10 cellular contexts compared by ENCODE assay signal in the genomic region with DNA sequence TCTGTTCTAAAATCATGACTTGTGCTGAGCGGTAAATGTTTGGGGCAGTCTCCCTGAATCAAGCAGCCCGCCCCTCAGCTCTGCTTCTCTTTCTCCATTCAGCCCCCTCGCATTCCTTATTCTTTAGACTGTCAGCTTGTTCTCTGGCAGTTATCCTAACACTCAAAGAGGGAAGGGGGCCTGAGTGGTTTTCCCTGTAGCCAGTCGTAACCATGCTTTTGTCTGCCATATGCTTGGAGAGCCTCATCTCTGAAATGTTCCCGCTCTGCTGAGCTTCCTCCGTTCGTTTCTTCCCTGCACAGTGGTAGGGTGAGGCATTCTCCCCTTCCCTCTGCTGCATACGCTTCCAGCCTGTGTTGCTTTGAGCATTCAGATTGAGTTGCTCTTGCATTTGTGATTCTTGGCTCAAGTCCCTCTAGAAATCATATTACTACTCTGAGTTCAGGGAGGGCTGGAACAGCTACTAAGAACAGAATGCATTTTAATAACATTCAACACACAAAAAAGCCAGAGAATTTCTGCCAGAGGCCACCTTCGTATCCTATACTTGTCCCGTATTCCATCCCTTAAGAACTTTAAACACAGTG.
A peak's percentile ranks its signal among the peaks of the same experiment; 100 is the strongest.
DNase-seq lines count a peak whose midpoint lies in the region; ATAC-seq and TF ChIP-seq lines count a peak whose summit lies in the region.
"Had no signal": no experiment of that assay in that cellular context is flagged by ENCODE, and none has a peak within 500 bp of the region (broad histone marks: within the 10 kb centered on the region; RNA-seq: fewer than 3 reads in every experiment).

No MANE protein-coding gene starts in this region.

- peaks cover 28% of the 10 kb centered on the region for H3K4me1 ChIP-seq in DND-41 (ENCODE audit: insufficient read depth, low read length)
- H3K4me1 ChIP-seq in neuron (ENCODE audit: insufficient read depth, low read length) = peaks cover 23% of the 10 kb centered on the region

- H3K4me2 ChIP-seq in DND-41 (ENCODE audit: insufficient read depth, low read length) = no peak overlapping the region

- H3K9me3 ChIP-seq in DND-41 (ENCODE audit: insufficient read depth, low read length, severe bottlenecking) (no peaks in the 10 kb centered on the region), neuron (ENCODE audit: low read length) (no peaks in the 10 kb centered on the region)

- CTCF ChIA-PET in activated CD4-positive, alpha-beta memory T cell treated with anti-CD3 and anti-CD28 coated beads, Interleukin-2, amount 10 ng/mL, durations not matched to agents 7 days and 5 days (lab: Charles Lee) = interaction anchor here (2.3 kb wide), 1 partner anchor 109 kb away, joined by 9 read pairs; no protein-coding TSS in a partner anchor

- TF ChIP-seq CTCF in DND-41 (IDR thresholded peaks at IDR 0.05; ENCODE audit: borderline replicate concordance, extremely low read depth, low read length, poor library complexity, severe bottlenecking) = no peak
- TF ChIP-seq CTCF in epithelial cell of esophagus (IDR thresholded peaks at IDR 0.05; ENCODE audit: insufficient read depth, low read depth, low read length, missing control alignments) = no peak

- no peaks in the 10 kb centered on the region for H3K79me2 ChIP-seq in DND-41 (ENCODE audit: insufficient read depth, low read length)

- no peak overlapping the region for H3K27ac Mint-ChIP-seq in activated CD4-positive, alpha-beta memory T cell treated with anti-CD3 and anti-CD28 coated beads, Interleukin-2, amount 10 ng/mL, durations not matched to agents 7 days and 5 days
- H3K27ac Mint-ChIP-seq: T-helper 1 cell treated with Interleukin-12 subunit alpha and Interleukin-12 subunit beta and Interleukin-4 antibody, amounts not matched to agents 30 μg/mL and 1 μg/mL, for 36 hours had no signal

- H2AFZ ChIP-seq in DND-41 (ENCODE audit: low read depth, low read length) (no peak overlapping the region), neuron (ENCODE audit: low read depth, low read length) (peak overlapping the region; percentile 10)

- H3K36me3 ChIP-seq in DND-41 (ENCODE audit: insufficient read depth, low read length) (no peaks in the 10 kb centered on the region), neuron (ENCODE audit: insufficient read depth, low read length) (no peaks in the 10 kb centered on the region)

- no peaks in the 10 kb centered on the region for H4K20me1 ChIP-seq in DND-41 (ENCODE audit: insufficient read depth, low read length)

- H3K4me3 ChIP-seq in DND-41 (ENCODE audit: low read depth in 1 of 2, low read length in 2 of 2) (no peak overlapping the region), epithelial cell of esophagus (ENCODE audit: low read length) (no peak overlapping the region), neuron (ENCODE audit: low read length) (peak overlapping the region; percentile 32)

- ATAC-seq in DND-41 (ENCODE audit: insufficient read depth, low read depth) = no peak
- ATAC-seq in HG03520 (IDR thresholded peaks at IDR 0.05; ENCODE audit: unreplicated experiment) = no peak
- ATAC-seq in activated T-cell treated with anti-CD3 and anti-CD28 coated beads, Interleukin-2, amount 50 U/mL, for 4 hours = no peak

- H3K4me1 Mint-ChIP-seq in activated CD4-positive, alpha-beta memory T cell treated with anti-CD3 and anti-CD28 coated beads, Interleukin-2, amount 10 ng/mL, durations not matched to agents 7 days and 5 days = peaks cover 8% of the 10 kb centered on the region
- peaks cover 4% of the 10 kb centered on the region for H3K4me1 Mint-ChIP-seq in activated T-cell treated with anti-CD3 and anti-CD28 coated beads, Interleukin-2, amount 50 U/mL, for 4 hours (ENCODE audit: low read depth)

- no peaks in the 10 kb centered on the region for H3K27me3 Mint-ChIP-seq in activated CD4-positive, alpha-beta memory T cell treated with anti-CD3 and anti-CD28 coated beads, Interleukin-2, amount 10 ng/mL, durations not matched to agents 7 days and 5 days
- no peaks in the 10 kb centered on the region for H3K27me3 Mint-ChIP-seq in activated T-cell treated with anti-CD3 and anti-CD28 coated beads, Interleukin-2, amount 50 U/mL, for 4 hours (ENCODE audit: low read depth)

- no peaks in the 10 kb centered on the region for H3K36me3 Mint-ChIP-seq in activated CD4-positive, alpha-beta memory T cell treated with anti-CD3 and anti-CD28 coated beads, Interleukin-2, amount 10 ng/mL, durations not matched to agents 7 days and 5 days (ENCODE audit: low read depth)
- H3K36me3 Mint-ChIP-seq in activated T-cell treated with anti-CD3 and anti-CD28 coated beads, Interleukin-2, amount 50 U/mL, for 4 hours (ENCODE audit: insufficient read depth) = peaks cover 12% of the 10 kb centered on the region

- peak overlapping the region; percentile 65 for H3K27ac ChIP-seq in DND-41 (ENCODE audit: low read length)

- no peak overlapping the region for H3K9ac ChIP-seq in DND-41 (ENCODE audit: low read depth, low read length)

- in situ Hi-C loops in G401 (cut with HindIII; ENCODE audit: low sequenced_read_pairs) = no loop called here

- H3K27me3 ChIP-seq in DND-41 (ENCODE audit: insufficient read depth, low read length, poor library complexity) = no peaks in the 10 kb centered on the region
- no peaks in the 10 kb centered on the region for H3K27me3 ChIP-seq in neuron (ENCODE audit: insufficient read depth, low read length)

- POLR2A ChIA-PET in activated CD4-positive, alpha-beta memory T cell treated with anti-CD3 and anti-CD28 coated beads, Interleukin-2, amount 10 ng/mL, durations not matched to agents 7 days and 5 days (lab: Charles Lee) = interaction anchor here (0.9 to 1.3 kb wide), 4 partner anchors 57 to 484 kb away, joined by 3 to 4 read pairs (median 4); a partner anchor contains a TSS

- H3K9me3 Mint-ChIP-seq in activated CD4-positive, alpha-beta memory T cell treated with anti-CD3 and anti-CD28 coated beads, Interleukin-2, amount 10 ng/mL, durations not matched to agents 7 days and 5 days = no peaks in the 10 kb centered on the region
- no peaks in the 10 kb centered on the region for H3K9me3 Mint-ChIP-seq in activated T-cell treated with anti-CD3 and anti-CD28 coated beads, Interleukin-2, amount 50 U/mL, for 4 hours
- H3K9me3 Mint-ChIP-seq: T-helper 1 cell treated with Interleukin-12 subunit alpha and Interleukin-12 subunit beta and Interleukin-4 antibody, amounts not matched to agents 30 μg/mL and 1 μg/mL, for 36 hours had no signal

- no peak for DNase-seq in DND-41
- DNase-seq in NCI-H345 (lab: John Stamatoyannopoulos, UW) = peak; percentile 79
- peak; percentile 41 for DNase-seq in epithelial cell of esophagus (ENCODE audit: low read depth)
- no peak for DNase-seq in G401 (ENCODE audit: low spot score)
- no peak for DNase-seq in activated CD4-positive, alpha-beta memory T cell treated with anti-CD3 and anti-CD28 coated beads, Interleukin-2, amount 10 ng/mL, durations not matched to agents 7 days and 5 days
- no peak for DNase-seq in activated T-cell treated with anti-CD3 and anti-CD28 coated beads, Interleukin-2, amount 50 U/mL, for 4 hours
- DNase-seq: cerebellar nuclear complex had no signal

- no peak overlapping the region for H3K4me3 Mint-ChIP-seq in activated CD4-positive, alpha-beta memory T cell treated with anti-CD3 and anti-CD28 coated beads, Interleukin-2, amount 10 ng/mL, durations not matched to agents 7 days and 5 days
- H3K4me3 Mint-ChIP-seq in activated T-cell treated with anti-CD3 and anti-CD28 coated beads, Interleukin-2, amount 50 U/mL, for 4 hours = no peak overlapping the region
- H3K4me3 Mint-ChIP-seq: T-helper 1 cell treated with Interleukin-12 subunit alpha and Interleukin-12 subunit beta and Interleukin-4 antibody, amounts not matched to agents 30 μg/mL and 1 μg/mL, for 36 hours had no signal

Comparison
In these comparisons a context has a peak if more than half of its experiments do, and no peak if none do; other contexts are left out.
1. DNase-seq: peak in NCI-H345 (single experiment) and epithelial cell of esophagus (single experiment); none in DND-41 (single experiment), G401 (single experiment), activated CD4-positive, alpha-beta memory T cell treated with anti-CD3 and anti-CD28 coated beads, Interleukin-2, amount 10 ng/mL, durations not matched to agents 7 days and 5 days (single experiment) and activated T-cell treated with anti-CD3 and anti-CD28 coated beads, Interleukin-2, amount 50 U/mL, for 4 hours (single experiment).